ENCODE assay signal across 8 cellular contexts in genomic region chr6:35731414-35731735, GRCh38. TPM values are rescaled to one million over a fixed set of nuclear protein-coding genes. Genes with fewer than 3 reads are reported as not detected.
DNase-seq lines count a peak whose midpoint lies in the region; ATAC-seq and TF ChIP-seq lines count a peak whose summit lies in the region.

No MANE protein-coding gene starts in this region.

- peak; percentile 63 to 89 for TF ChIP-seq POLR2A in suprapubic skin (IDR thresholded peaks at IDR 0.05)

- H3K27me3 ChIP-seq in Loucy (ENCODE audit: insufficient read depth, low read length, poor library complexity, severe bottlenecking) (no peaks in the 10 kb centered on the region), suprapubic skin (no peaks in the 10 kb centered on the region)

- H3K79me2 ChIP-seq in Loucy (ENCODE audit: insufficient read depth, low read length): peaks cover 20% of the 10 kb centered on the region; the same call in 1 of the 2 replicates

- H3K27ac Mint-ChIP-seq in activated naive CD4-positive, alpha-beta T cell treated with anti-CD3 and anti-CD28 coated beads, Interleukin-2, amount 10 ng/mL, durations not matched to agents 7 days and 5 days: peak overlapping the region; percentile 99

- peak; percentile 42 for ATAC-seq in GM21825 (IDR thresholded peaks at IDR 0.05; ENCODE audit: unreplicated experiment)

- peak overlapping the region; percentile 80 for H3K4me2 ChIP-seq in Loucy (ENCODE audit: low read depth, low read length, poor library complexity, severe bottlenecking)

- H3K9me3 ChIP-seq in Loucy (ENCODE audit: insufficient read depth, low read depth, low read length): no peaks in the 10 kb centered on the region
- H3K9me3 ChIP-seq in suprapubic skin: no peaks in the 10 kb centered on the region

- H3K36me3 ChIP-seq in Loucy (ENCODE audit: insufficient read depth, low read length) (no peaks in the 10 kb centered on the region), suprapubic skin (no peaks in the 10 kb centered on the region)

- peak overlapping the region; percentile 80 for H3K4me3 ChIP-seq in Loucy (ENCODE audit: low read length, poor library complexity, severe bottlenecking)
- peak overlapping the region; percentile 59 for H3K4me3 ChIP-seq in suprapubic skin

- H3K4me1 ChIP-seq in Loucy (ENCODE audit: insufficient read depth, low read length, poor library complexity, severe bottlenecking) (peaks cover 69% of the 10 kb centered on the region), suprapubic skin (peaks cover 96% of the 10 kb centered on the region)

- H3K27me3 Mint-ChIP-seq in activated naive CD4-positive, alpha-beta T cell treated with anti-CD3 and anti-CD28 coated beads, Interleukin-2, amount 10 ng/mL, durations not matched to agents 7 days and 5 days: no peaks in the 10 kb centered on the region

- DNase-seq in Daoy (ENCODE audit: low read depth): peak; percentile 94
- peak; percentile 95 for DNase-seq in SK-N-DZ (ENCODE audit: low spot score)
- DNase-seq in activated naive CD4-positive, alpha-beta T cell treated with anti-CD3 and anti-CD28 coated beads, Interleukin-2, amount 10 ng/mL, durations not matched to agents 7 days and 5 days: peak; percentile 98
- peak; percentile 93 for DNase-seq in germinal center (ENCODE audit: low spot score)
- DNase-seq in occipital lobe (lab: John Stamatoyannopoulos, UW): peak; percentile 81
- peak; percentile 99 for DNase-seq in suprapubic skin (ENCODE audit: low spot score in 2 of 2)

- H3K9ac ChIP-seq in Loucy (ENCODE audit: low read depth, low read length, poor library complexity, severe bottlenecking): peak overlapping the region; percentile 88

- H4K20me1 ChIP-seq in Loucy (ENCODE audit: insufficient read depth, low read length, poor library complexity, severe bottlenecking): no peaks in the 10 kb centered on the region

- H3F3A ChIP-seq in Loucy (ENCODE audit: low read depth): peaks cover 14% of the 10 kb centered on the region; the same call in 1 of the 2 replicates

- no peaks in the 10 kb centered on the region for H3K36me3 Mint-ChIP-seq in activated naive CD4-positive, alpha-beta T cell treated with anti-CD3 and anti-CD28 coated beads, Interleukin-2, amount 10 ng/mL, durations not matched to agents 7 days and 5 days

- CTCF ChIA-PET in activated naive CD4-positive, alpha-beta T cell treated with anti-CD3 and anti-CD28 coated beads, Interleukin-2, amount 10 ng/mL, durations not matched to agents 7 days and 5 days (lab: Charles Lee): interaction anchor here (1.4 to 9.2 kb wide), 3 partner anchors 94 to 150 kb away, joined by 3 to 169 read pairs (median 4); no protein-coding TSS in a partner anchor

- peak overlapping the region; percentile 100 for H3K27ac ChIP-seq in suprapubic skin

- TF ChIP-seq CTCF in Loucy (conservative IDR thresholded peaks at IDR 0.05; ENCODE audit: low read length) (no peak), suprapubic skin (IDR thresholded peaks at IDR 0.05) (no peak)

- no peaks in the 10 kb centered on the region for H3K9me3 Mint-ChIP-seq in activated naive CD4-positive, alpha-beta T cell treated with anti-CD3 and anti-CD28 coated beads, Interleukin-2, amount 10 ng/mL, durations not matched to agents 7 days and 5 days

- TF ChIP-seq EP300 in suprapubic skin (IDR thresholded peaks at IDR 0.05): no peak

- peak overlapping the region; percentile 82 for H3K4me3 Mint-ChIP-seq in activated naive CD4-positive, alpha-beta T cell treated with anti-CD3 and anti-CD28 coated beads, Interleukin-2, amount 10 ng/mL, durations not matched to agents 7 days and 5 days

- peak overlapping the region; percentile 57 for H2AFZ ChIP-seq in Loucy (ENCODE audit: low read length)

- H3K9me2 ChIP-seq in Loucy (replicated peaks; ENCODE audit: low read depth, low read length): no peaks in the 10 kb centered on the region

- H3K4me1 Mint-ChIP-seq in activated naive CD4-positive, alpha-beta T cell treated with anti-CD3 and anti-CD28 coated beads, Interleukin-2, amount 10 ng/mL, durations not matched to agents 7 days and 5 days: peaks cover 85% of the 10 kb centered on the region

- no CpG with 5 or more reads among the region's 23 CpGs for WGBS in suprapubic skin

RNA-seq across cellular contexts. Expression of gene ARMC12, which starts 5.5 kb away (rescaled TPM):
- 0.51 TPM in 1 of 2 replicates, not detected in the other for total RNA-seq in Daoy (2014; rRNA removed; shearing (Covaris generic))
- polyA plus RNA-seq in SK-N-DZ (2014; cell fraction: cytosol; rRNA removed): 0.56 and 0.57 TPM in 2 replicates
- 3.1 and 5.5 TPM in 2 replicates for polyA plus RNA-seq in SK-N-DZ (2014; cell fraction: nucleus; rRNA removed)
- total RNA-seq in occipital lobe (0.47 TPM), suprapubic skin (1 to 10 TPM in 1 of 4 donors, under 1 TPM in 2, not detected in 1; 0.53 to 1.2 (median 0.55) TPM)

RNA-seq across cellular contexts. Expression of gene FKBP5, which starts 42.7 kb away (rescaled TPM):
- total RNA-seq in Daoy (2014; rRNA removed; shearing (Covaris generic)): 6.8 and 10.2 TPM in 2 replicates
- polyA plus RNA-seq in SK-N-DZ (2014; cell fraction: cytosol; rRNA removed): 12.7 and 14.1 TPM in 2 replicates
- 7.2 and 17.9 TPM in 2 replicates for polyA plus RNA-seq in SK-N-DZ (2014; cell fraction: nucleus; rRNA removed)
- total RNA-seq in occipital lobe: 3.1 TPM
- total RNA-seq in suprapubic skin: 100 to 1,000 TPM; 198 to 321 (median 244) TPM

RNA-seq across cellular contexts. Expression of gene CLPSL2, which starts 45.0 kb away (rescaled TPM):
- total RNA-seq in Daoy (2014; rRNA removed; shearing (Covaris generic)): not detected in 2 replicates
- not detected in 2 replicates for polyA plus RNA-seq in SK-N-DZ (2014; cell fraction: cytosol; rRNA removed)
- polyA plus RNA-seq in SK-N-DZ (2014; cell fraction: nucleus; rRNA removed): not detected in 2 replicates
- total RNA-seq in occipital lobe (not detected), suprapubic skin (not detected)

RNA-seq across cellular contexts. Expression of gene CLPSL1, which starts 49.4 kb away (rescaled TPM):
- total RNA-seq in Daoy (2014; rRNA removed; shearing (Covaris generic)): not detected in 2 replicates
- not detected in 2 replicates for polyA plus RNA-seq in SK-N-DZ (2014; cell fraction: cytosol; rRNA removed)
- polyA plus RNA-seq in SK-N-DZ (2014; cell fraction: nucleus; rRNA removed): not detected in 2 replicates
- total RNA-seq in occipital lobe (not detected), suprapubic skin (not detected)

Comparison
In these comparisons a context has a peak if more than half of its experiments do, and no peak if none do; other contexts are left out.
1. Peak in every context shown above with its lines: DNase-seq, ATAC-seq, H3K4me3 ChIP-seq and H3K27ac ChIP-seq.
2. RNA of gene FKBP5, which starts 42.7 kb away (total RNA-seq): 198 to 321 TPM in suprapubic skin; 6.8 to 10.2 TPM in Daoy and 3.1 TPM in occipital lobe (single experiment); every median in the first group is over 10 times any median in the second.